In genomic region chr15:45205192-45205591, GRCh38 we compare ENCODE assay signal across 9 cellular contexts. TPM values are rescaled to one million over a fixed set of nuclear protein-coding genes. Genes with fewer than 3 reads are reported as not detected.
DNase-seq lines count a peak whose midpoint lies in the region; ATAC-seq, FAIRE-seq and TF ChIP-seq lines count a peak whose summit lies in the region.
"Had no signal": no experiment of that assay in that cellular context is flagged by ENCODE, and none has a peak within 500 bp of the region (broad histone marks: within the 10 kb centered on the region; RNA-seq: fewer than 3 reads in every experiment).

No MANE protein-coding gene starts in this region.

- H3K4ac ChIP-seq in H9 (ENCODE audit: low read depth, low read length) (no peak overlapping the region), H1 (replicated peaks; ENCODE audit: insufficient read length, low read depth, low read length) (no peak overlapping the region)

- no peak overlapping the region for H2BK15ac ChIP-seq in H9 (ENCODE audit: low read depth, low read length)
- no peak overlapping the region for H2BK15ac ChIP-seq in H1 (ENCODE audit: low read length)

- H3K9me2 ChIP-seq in neural cell (ENCODE audit: insufficient read depth, low read length) = no peaks in the 10 kb centered on the region

- H3K14ac ChIP-seq in H9 (ENCODE audit: insufficient read depth, low read length) (no peak overlapping the region), H1 (ENCODE audit: insufficient read length) (no peak overlapping the region)

- H2BK12ac ChIP-seq in H9 (ENCODE audit: insufficient read length, low read depth, low read length) = no peak overlapping the region
- H2BK12ac ChIP-seq in H1 (ENCODE audit: low read depth, low read length) = no peak overlapping the region

- no peaks in the 10 kb centered on the region for H3K9me3 ChIP-seq in CD4-positive, CD25-positive, alpha-beta regulatory T cell (ENCODE audit: control insufficient read depth in 2 of 2, low read length in 2 of 2)
- H3K9me3 ChIP-seq in H9 (ENCODE audit: control insufficient read depth, low read depth, low read length) (no peaks in the 10 kb centered on the region), H1 (ENCODE audit: insufficient read depth in 2 of 2, low read depth in 1 of 2, low read length in 1 of 2) (no peaks in the 10 kb centered on the region), neural cell (ENCODE audit: low read length) (no peaks in the 10 kb centered on the region)

- TF ChIP-seq EP300 in H1 (IDR thresholded peaks at IDR 0.05; ENCODE audit: borderline replicate concordance in 1 of 2, low read depth in 2 of 2, low read length in 2 of 2) (no peak), neural cell (conservative IDR thresholded peaks at IDR 0.05; ENCODE audit: poor library complexity, severe bottlenecking) (no peak)

- H3K56ac ChIP-seq in H9 (ENCODE audit: insufficient read length, low read depth, low read length) = no peak overlapping the region
- no peak overlapping the region for H3K56ac ChIP-seq in H1 (replicated peaks; ENCODE audit: insufficient read length, low read depth, low read length)

- DNase-seq in CD4-positive, CD25-positive, alpha-beta regulatory T cell = peak; percentile 25 to 75 (median 44)
- DNase-seq in H9 = peak; percentile 76
- DNase-seq in NCI-H460 (ENCODE audit: extremely low read depth, low read depth) = peak; percentile 58
- peak; percentile 39 to 50 for DNase-seq in activated CD4-positive, alpha-beta T cell treated with anti-CD3 and anti-CD28 coated beads, Interleukin-2, amount 50 U/mL, for 4 hours
- peak in 1 of 2 experiments; percentile 77 for DNase-seq in H1 (ENCODE audit: low read depth in 1 of 2, low spot score in 2 of 2)
- DNase-seq in T1000 (lab: John Stamatoyannopoulos, UW) = no peak

- no peaks in the 10 kb centered on the region for H3K79me1 ChIP-seq in H9 (ENCODE audit: insufficient read depth, low read depth, low read length, poor library complexity, severe bottlenecking)
- H3K79me1 ChIP-seq in H1 (ENCODE audit: low read depth, low read length) = no peaks in the 10 kb centered on the region

- H3T11ph ChIP-seq in H9 (ENCODE audit: low read length) = no peak overlapping the region

- H3K4me2 ChIP-seq in H9 (ENCODE audit: insufficient read depth, insufficient read length, low read length) (no peak overlapping the region), H1 (ENCODE audit: insufficient read depth in 1 of 2, low read depth in 2 of 2, low read length in 2 of 2) (no peak overlapping the region), neural cell (ENCODE audit: low read length) (no peak overlapping the region)

- no peak overlapping the region for H2AFZ ChIP-seq in H9 (ENCODE audit: low read length)
- H2AFZ ChIP-seq in H1 (ENCODE audit: low read length) = peak overlapping the region; percentile 59; the same call in 1 of the 2 replicates
- H2AFZ ChIP-seq in neural cell (ENCODE audit: low read depth, low read length) = no peak overlapping the region

- no peaks in the 10 kb centered on the region for H3K36me3 Mint-ChIP-seq in CD4-positive, CD25-positive, alpha-beta regulatory T cell
- no peaks in the 10 kb centered on the region for H3K36me3 Mint-ChIP-seq in H9 (ENCODE audit: insufficient read depth in 1 of 3, low read depth in 3 of 3)

- H2BK20ac ChIP-seq in H9 (ENCODE audit: low read depth, low read length, poor library complexity, severe bottlenecking) = no peak overlapping the region
- no peak overlapping the region for H2BK20ac ChIP-seq in H1 (ENCODE audit: low read length)

- H3K27ac ChIP-seq in CD4-positive, CD25-positive, alpha-beta regulatory T cell (ENCODE audit: insufficient read depth, low read length, poor library complexity, severe bottlenecking) = no peak overlapping the region
- H3K27ac ChIP-seq in H9 (ENCODE audit: insufficient read length, low read depth, low read length) (no peak overlapping the region), H1 (ENCODE audit: low read depth, low read length) (no peak overlapping the region), neural cell (ENCODE audit: low read length) (no peak overlapping the region)

- H3K27ac Mint-ChIP-seq in CD4-positive, CD25-positive, alpha-beta regulatory T cell = peak overlapping the region in 1 of 3 donors; percentile 16
- no peak overlapping the region for H3K27ac Mint-ChIP-seq in H9

- no peak for ATAC-seq in CD4-positive, CD25-positive, alpha-beta regulatory T cell (ENCODE audit: low read depth in 2 of 2)
- no peak for ATAC-seq in HG03175 (IDR thresholded peaks at IDR 0.05; ENCODE audit: unreplicated experiment)

- H2BK120ac ChIP-seq in H9 (ENCODE audit: low read depth, low read length, poor library complexity, severe bottlenecking) (no peak overlapping the region), H1 (replicated peaks; ENCODE audit: low read depth, low read length) (no peak overlapping the region)

- CTCF ChIA-PET in H1 (lab: Charles Lee; ENCODE audit: partially characterized antibody) = interaction anchor here (0.5 to 39.2 kb wide), 41 partner anchors 9 to 477 kb away, joined by 3 to 1117 read pairs (median 4); partner anchors contain the start of genes DUOX2, GATM, SHF and SLC28A2

- no peak overlapping the region for H2AK5ac ChIP-seq in H9 (ENCODE audit: insufficient read length, low read length)
- no peak overlapping the region for H2AK5ac ChIP-seq in H1 (ENCODE audit: low read depth, low read length)

- no peak overlapping the region for H3K9ac ChIP-seq in H9 (ENCODE audit: extremely low read depth, insufficient read length, low read length)
- no peak overlapping the region for H3K9ac ChIP-seq in H1 (replicated peaks in 1 of 4; ENCODE audit: extremely low read depth in 1 of 4, low read depth in 3 of 4, low read length in 3 of 4)
- H3K9ac ChIP-seq in neural cell (ENCODE audit: low read length) = no peak overlapping the region

- no peaks in the 10 kb centered on the region for H3F3A ChIP-seq in neural cell (ENCODE audit: insufficient read depth, low read length, poor library complexity, severe bottlenecking)

- H3K4me1 Mint-ChIP-seq in CD4-positive, CD25-positive, alpha-beta regulatory T cell = peaks cover 0 to 5% (median 0%) of the 10 kb centered on the region in 4 donors
- H3K4me1 Mint-ChIP-seq in H9 = peaks cover 7 to 8% of the 10 kb centered on the region in 2 experiments

- H3K18ac ChIP-seq in H9 (ENCODE audit: insufficient read length, low read depth, low read length) (no peak overlapping the region), H1 (ENCODE audit: extremely low read depth, low read length) (no peak overlapping the region)

- peak overlapping the region in 1 of 4 donors; percentile 55 for H3K4me3 Mint-ChIP-seq in CD4-positive, CD25-positive, alpha-beta regulatory T cell
- H3K4me3 Mint-ChIP-seq in H9 = no peak overlapping the region

- H4K8ac ChIP-seq in H9 (replicated peaks; ENCODE audit: insufficient read length, low read depth, low read length) = no peak overlapping the region
- no peak overlapping the region for H4K8ac ChIP-seq in H1 (ENCODE audit: extremely low read depth, insufficient read depth, low read length)

- no peaks in the 10 kb centered on the region for H3K9me3 Mint-ChIP-seq in CD4-positive, CD25-positive, alpha-beta regulatory T cell
- peaks cover 0 to 4% of the 10 kb centered on the region in 2 experiments; a peak in 2 of 5 replicates for H3K9me3 Mint-ChIP-seq in H9

- H4K5ac ChIP-seq in H9 (ENCODE audit: insufficient read length, low read depth, low read length) (no peak overlapping the region), H1 (ENCODE audit: insufficient read length, low read depth, low read length) (no peak overlapping the region)

- TF ChIP-seq RAD21 in H1 (IDR thresholded peaks at IDR 0.05 in 1 of 2, conservative IDR thresholded peaks at IDR 0.05 in 1 of 2; ENCODE audit: low read depth in 2 of 2, low read length in 2 of 2) (peak; percentile 95), neural cell (conservative IDR thresholded peaks at IDR 0.05) (peak; percentile 67)

- peaks cover 29% of the 10 kb centered on the region for H3K27me3 Mint-ChIP-seq in CD4-positive, CD25-positive, alpha-beta regulatory T cell
- H3K27me3 Mint-ChIP-seq in H9 (ENCODE audit: low read depth) = peaks cover 18% of the 10 kb centered on the region

- no peaks in the 10 kb centered on the region for H3K36me3 ChIP-seq in CD4-positive, CD25-positive, alpha-beta regulatory T cell (ENCODE audit: control insufficient read depth, insufficient read depth, low read length)
- H3K36me3 ChIP-seq in H1 (ENCODE audit: control insufficient read depth in 2 of 4, insufficient read depth in 4 of 4, low read length in 3 of 4) = no peaks in the 10 kb centered on the region
- H3K36me3 ChIP-seq in neural cell (ENCODE audit: insufficient read depth, low read length) = no peaks in the 10 kb centered on the region

- H3K23ac ChIP-seq in H9 (ENCODE audit: insufficient read length, low read depth, low read length) = no peak overlapping the region
- no peak overlapping the region for H3K23ac ChIP-seq in H1 (ENCODE audit: insufficient read length)

- no CpG with 5 or more reads among the region's 2 CpGs for WGBS in H9 (ENCODE audit: extremely low coverage, insufficient read length, low lambda C conversion rate)
- 0% methylated on average over 2 of the region's 2 CpGs; no CpG with 5 or more reads in 1 of the 2 experiments for WGBS in H1 (ENCODE audit: extremely low coverage in 1 of 2, insufficient coverage in 1 of 2, insufficient read length in 1 of 2, insufficient replicate concordance in 2 of 2, low coverage in 1 of 2, low lambda C conversion rate in 2 of 2, missing lambda C conversion rate in 1 of 2), 2 experiments

- FAIRE-seq in H1 (lab: Jason Lieb, UNC) = peak; percentile 73

- H4K20me1 ChIP-seq in H9 (ENCODE audit: control insufficient read depth, insufficient read depth, insufficient read length) (no peaks in the 10 kb centered on the region), H1 (replicated peaks in 1 of 2; ENCODE audit: control insufficient read depth in 1 of 2, insufficient read depth in 2 of 2, low read length in 2 of 2) (no peaks in the 10 kb centered on the region), neural cell (ENCODE audit: insufficient read depth) (no peaks in the 10 kb centered on the region)

- POLR2A ChIA-PET in H1 (lab: Charles Lee; ENCODE audit: partially characterized antibody) = interaction anchor here (1.4 to 2.2 kb wide), 4 partner anchors 14 to 198 kb away, joined by 3 to 6 read pairs (median 4); partner anchors contain the start of gene SHF

- peaks cover under 1% of the 10 kb centered on the region for H3K23me2 ChIP-seq in H9 (ENCODE audit: insufficient read length, low read depth, low read length, poor library complexity, severe bottlenecking)
- peaks cover 5% of the 10 kb centered on the region; the same call in 1 of the 2 replicates for H3K23me2 ChIP-seq in H1 (ENCODE audit: low read depth, low read length)

- TF ChIP-seq CTCF in H9 (conservative IDR thresholded peaks at IDR 0.05) (peak; percentile 92), H1 (IDR thresholded peaks at IDR 0.05; ENCODE audit: control extremely low read depth in 1 of 3, insufficient read depth in 1 of 3, low read depth in 1 of 3, low read length in 3 of 3) (peak; percentile 81 to 97 (median 93)), neural cell (IDR thresholded peaks at IDR 0.05; ENCODE audit: poor library complexity, severe bottlenecking) (peak; percentile 67)

- H3K79me2 ChIP-seq in H9 (ENCODE audit: insufficient read depth, low read length) (no peaks in the 10 kb centered on the region), H1 (ENCODE audit: control insufficient read depth in 1 of 2, insufficient read depth in 2 of 2, low read length in 2 of 2) (no peaks in the 10 kb centered on the region), neural cell (replicated peaks; ENCODE audit: insufficient read depth, low read length) (no peaks in the 10 kb centered on the region)

- H2BK5ac ChIP-seq in H9 (ENCODE audit: insufficient read length, low read length) (no peak overlapping the region), H1 (ENCODE audit: low read depth, low read length) (no peak overlapping the region)

- H3K4me3 ChIP-seq in CD4-positive, CD25-positive, alpha-beta regulatory T cell (ENCODE audit: low read depth, low read length) = no peak overlapping the region
- no peak overlapping the region for H3K4me3 ChIP-seq in H1 (ENCODE audit: extremely low read depth in 1 of 4, insufficient read depth in 2 of 4, low read depth in 3 of 4, low read length in 4 of 4)
- no peak overlapping the region for H3K4me3 ChIP-seq in neural cell (ENCODE audit: low read length)

- peaks cover 10% of the 10 kb centered on the region for H3K27me3 ChIP-seq in CD4-positive, CD25-positive, alpha-beta regulatory T cell (ENCODE audit: control insufficient read depth, insufficient read depth, low read length)
- no peaks in the 10 kb centered on the region for H3K27me3 ChIP-seq in H9 (ENCODE audit: insufficient read depth, low read length)
- H3K27me3 ChIP-seq in H1 (replicated peaks in 1 of 4; ENCODE audit: control insufficient read depth in 3 of 4, extremely low read depth in 1 of 4, insufficient read depth in 3 of 4, low read length in 3 of 4) = no peaks in the 10 kb centered on the region
- no peaks in the 10 kb centered on the region for H3K27me3 ChIP-seq in neural cell (ENCODE audit: insufficient read depth, low read depth, low read length)

- no peak for TF ChIP-seq POLR2A in H1 (IDR thresholded peaks at IDR 0.05; ENCODE audit: control extremely low read depth in 1 of 2, low read depth in 2 of 2, low read length in 2 of 2)

- no peak overlapping the region for H4K91ac ChIP-seq in H9 (ENCODE audit: insufficient read length, low read depth, low read length)
- H4K91ac ChIP-seq in H1 (replicated peaks; ENCODE audit: insufficient read length, low read length) = no peak overlapping the region

- H3K4me1 ChIP-seq in CD4-positive, CD25-positive, alpha-beta regulatory T cell (ENCODE audit: control insufficient read depth, insufficient read depth, low read length, poor library complexity, severe bottlenecking) = peaks cover under 1% of the 10 kb centered on the region
- H3K4me1 ChIP-seq in H9 (ENCODE audit: insufficient read depth, low read length) (no peaks in the 10 kb centered on the region), H1 (replicated peaks in 1 of 4; ENCODE audit: control insufficient read depth in 3 of 4, insufficient read depth in 4 of 4, low read length in 3 of 4) (no peaks in the 10 kb centered on the region)

RNA-seq across cellular contexts. Expression of gene SHF, which starts 17.4 kb away (rescaled TPM):
- 3.3 TPM for total RNA-seq in CD4-positive, CD25-positive, alpha-beta regulatory T cell
- 1 to 10 TPM in 2 of 4 donors, under 1 TPM in 2; 0.87 to 2.2 (median 1.3) TPM for polyA plus RNA-seq in CD4-positive, CD25-positive, alpha-beta regulatory T cell
- total RNA-seq in H9 (2021) = 21.7 and 22.3 TPM in 2 replicates
- 1.4 and 3.1 TPM in 2 replicates for total RNA-seq in NCI-H460 (2014; rRNA removed; shearing (Covaris generic))
- polyA plus RNA-seq in NCI-H460 (2014; cell fraction: nucleus; rRNA removed) = 0.25 and 3.8 TPM in 2 replicates
- total RNA-seq in H1 (2021; fragmentation: NEBNext Ultra II Directional; extraction: Animal tissue kit (Norgen Biotek cat#: 25700)) = 23.9 and 26.7 TPM in 2 replicates
- polyA plus RNA-seq in H1 (2011; rRNA removed) (13.1 and 16.0 TPM in 2 replicates), neural cell (41.5 and 50.6 TPM in 2 replicates)
- 17.4 TPM for polyA plus RNA-seq in H1 (2011; cell fraction: cytosol; rRNA removed)
- polyA plus RNA-seq in H1 (2011; cell fraction: nucleus; rRNA removed) = 22.5 TPM
- polyA plus RNA-seq in H1 (2012, experiment 1 of 2) = 22.3 to 30.4 TPM (median 28.4 TPM) in 4 replicates
- 34.9 TPM for polyA plus RNA-seq in H1 (2012, experiment 2 of 2)
- polyA plus RNA-seq in H1 (2013, experiment 1 of 2) = 18.8 TPM
- polyA plus RNA-seq in H1 (2013, experiment 2 of 2) = 20.8 TPM
- polyA minus RNA-seq in H1 (2011; rRNA and poly(A)+ RNA removed) = 15.2 and 23.3 TPM in 2 replicates
- 15.0 TPM for polyA minus RNA-seq in H1 (2011; cell fraction: cytosol; rRNA and poly(A)+ RNA removed)
- polyA minus RNA-seq in H1 (2011; cell fraction: nucleus; rRNA and poly(A)+ RNA removed) = 23.6 TPM
- 45.5 and 51.2 TPM in 2 replicates for polyA minus RNA-seq in neural cell

RNA-seq across cellular contexts. Expression of gene SLC28A2, which starts 46.8 kb away (rescaled TPM):
- not detected for total RNA-seq in CD4-positive, CD25-positive, alpha-beta regulatory T cell
- polyA plus RNA-seq in CD4-positive, CD25-positive, alpha-beta regulatory T cell = not detected
- not detected in 2 replicates for total RNA-seq in H9 (2021)
- not detected in 2 replicates for total RNA-seq in NCI-H460 (2014; rRNA removed; shearing (Covaris generic))
- not detected in 2 replicates for polyA plus RNA-seq in NCI-H460 (2014; cell fraction: nucleus; rRNA removed)
- not detected in 2 replicates for total RNA-seq in H1 (2021; fragmentation: NEBNext Ultra II Directional; extraction: Animal tissue kit (Norgen Biotek cat#: 25700))
- polyA plus RNA-seq in H1 (2011; rRNA removed) (0.11 TPM in 1 of 2 replicates, not detected in the other), neural cell (not detected in 2 replicates)
- polyA plus RNA-seq in H1 (2011; cell fraction: cytosol; rRNA removed) = 0.01 TPM
- polyA plus RNA-seq in H1 (2011; cell fraction: nucleus; rRNA removed) = 0.29 TPM
- 0.07 to 0.23 TPM in 2 of 4 replicates, not detected in the others for polyA plus RNA-seq in H1 (2012, experiment 1 of 2)
- not detected for polyA plus RNA-seq in H1 (2012, experiment 2 of 2)
- 0.04 TPM for polyA plus RNA-seq in H1 (2013, experiment 1 of 2)
- 0.02 TPM for polyA plus RNA-seq in H1 (2013, experiment 2 of 2)
- 0.03 and 0.07 TPM in 2 replicates for polyA minus RNA-seq in H1 (2011; rRNA and poly(A)+ RNA removed)
- not detected for polyA minus RNA-seq in H1 (2011; cell fraction: cytosol; rRNA and poly(A)+ RNA removed)
- polyA minus RNA-seq in H1 (2011; cell fraction: nucleus; rRNA and poly(A)+ RNA removed) = not detected
- polyA minus RNA-seq in neural cell = not detected in 2 replicates
- total RNA-seq: skeletal muscle tissue had no signal
